ENCODE assay signal across 29 cellular contexts in the genomic region with DNA sequence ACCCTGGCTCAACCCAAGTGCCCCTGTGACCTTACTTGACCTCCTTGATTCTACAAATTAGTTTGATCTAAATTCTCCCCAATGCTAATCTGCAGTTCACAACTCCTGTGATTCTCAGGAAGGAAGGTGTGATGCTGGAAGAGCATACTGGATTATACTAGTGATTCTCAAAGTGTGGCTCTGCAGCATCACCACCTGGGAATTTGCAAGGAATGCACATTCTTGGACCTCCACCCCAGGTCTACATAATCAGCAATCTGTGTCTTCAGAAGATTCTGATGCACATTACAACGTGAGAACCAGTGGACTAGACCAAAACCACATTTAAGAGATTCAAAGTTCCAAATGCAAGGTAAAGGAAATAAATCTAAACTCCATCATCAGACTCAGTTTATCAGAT.
DNase-seq lines count a peak whose midpoint lies in the region; ATAC-seq, FAIRE-seq and TF ChIP-seq lines count a peak whose summit lies in the region.
"Had no signal": no experiment of that assay in that cellular context is flagged by ENCODE, and none has a peak within 500 bp of the region (broad histone marks: within the 10 kb centered on the region; RNA-seq: fewer than 3 reads in every experiment).

No MANE protein-coding gene starts in this region.

- DNase-seq in H7 (peak; percentile 15), astrocyte of the hippocampus (ENCODE audit: low read depth, low spot score) (peak; percentile 32), islet precursor cell (peak; percentile 79), urothelium cell line (ENCODE audit: low spot score) (peak; percentile 23), suprapubic skin (ENCODE audit: low spot score in 2 of 2) (no peak)
- no peak for DNase-seq in activated T-cell treated with anti-CD3 and anti-CD28 coated beads, Interleukin-2, amount 50 U/mL, for 24 hours
- DNase-seq: CD8-positive, alpha-beta T cell; DMS 273 treated with DMSO at 0.1 percent for 48 hours; DMS79; EL; GF-D8; Kasumi-1; MV-4-11; NCI-H1417; NCI-H1694; NCI-H2081; NCI-H524; NCI-H774; Right ventricle myocardium superior; RPMI8226; T-helper 1 cell had no signal

- FAIRE-seq in urothelium cell line (lab: Jason Lieb, UNC): no peak
- FAIRE-seq: GM12891, HTR-8/SVneo, K562 had no signal

- H3K4me3 ChIP-seq in H7 (ENCODE audit: insufficient read depth, low read depth, low read length): no peak overlapping the region
- H3K4me3 ChIP-seq in suprapubic skin: no peak overlapping the region
- H3K4me3 ChIP-seq: K562, SJSA1 had no signal

- H3K4me1 Mint-ChIP-seq in activated T-cell treated with anti-CD3 and anti-CD28 coated beads, Interleukin-2, amount 50 U/mL, for 24 hours (ENCODE audit: low read depth): no peaks in the 10 kb centered on the region
- H3K4me1 Mint-ChIP-seq: B cell had no signal

- no peak for ATAC-seq in GM21390 (IDR thresholded peaks at IDR 0.05; ENCODE audit: unreplicated experiment)
- ATAC-seq: CD8-positive, alpha-beta T cell; K562 had no signal

- H3K36me3 ChIP-seq in H7 (replicated peaks; ENCODE audit: control insufficient read depth, insufficient read depth, low read length): no peaks in the 10 kb centered on the region
- H3K36me3 ChIP-seq in suprapubic skin: no peaks in the 10 kb centered on the region
- H3K36me3 ChIP-seq: SJSA1 had no signal

- no peak overlapping the region for H3K27ac Mint-ChIP-seq in activated T-cell treated with anti-CD3 and anti-CD28 coated beads, Interleukin-2, amount 50 U/mL, for 24 hours
- H3K27ac Mint-ChIP-seq: B cell; CD8-positive, alpha-beta T cell had no signal

- no peak overlapping the region for H3K4me3 Mint-ChIP-seq in activated T-cell treated with anti-CD3 and anti-CD28 coated beads, Interleukin-2, amount 50 U/mL, for 24 hours
- H3K4me3 Mint-ChIP-seq: B cell; CD8-positive, alpha-beta T cell had no signal

- WGBS in suprapubic skin: 71% methylated on average over 1 of the region's 1 CpG

- TF ChIP-seq POLR2A in suprapubic skin (IDR thresholded peaks at IDR 0.05): no peak

- H3K9me3 Mint-ChIP-seq in activated T-cell treated with anti-CD3 and anti-CD28 coated beads, Interleukin-2, amount 50 U/mL, for 24 hours: no peaks in the 10 kb centered on the region
- H3K9me3 Mint-ChIP-seq: CD8-positive, alpha-beta T cell had no signal

- H3K27ac ChIP-seq in suprapubic skin: no peak overlapping the region
- H3K27ac ChIP-seq: C4-2B, SJSA1 had no signal

- peaks cover 16% of the 10 kb centered on the region for H3K36me3 Mint-ChIP-seq in activated T-cell treated with anti-CD3 and anti-CD28 coated beads, Interleukin-2, amount 50 U/mL, for 24 hours (ENCODE audit: low read depth)

- no peaks in the 10 kb centered on the region for H3K4me1 ChIP-seq in suprapubic skin
- H3K4me1 ChIP-seq: Caco-2 had no signal

- no peak for TF ChIP-seq EP300 in suprapubic skin (IDR thresholded peaks at IDR 0.05)

- no peaks in the 10 kb centered on the region for H3K27me3 ChIP-seq in H7 (ENCODE audit: control insufficient read depth, insufficient read depth, low read length)
- no peaks in the 10 kb centered on the region for H3K27me3 ChIP-seq in suprapubic skin
- H3K27me3 ChIP-seq: SJSA1 had no signal

- no peaks in the 10 kb centered on the region for H3K27me3 Mint-ChIP-seq in activated T-cell treated with anti-CD3 and anti-CD28 coated beads, Interleukin-2, amount 50 U/mL, for 24 hours
- H3K27me3 Mint-ChIP-seq: B cell had no signal

- no peak for TF ChIP-seq CTCF in suprapubic skin (IDR thresholded peaks at IDR 0.05)

- H3K9me3 ChIP-seq in suprapubic skin: no peaks in the 10 kb centered on the region
- H3K9me3 ChIP-seq: Caco-2, SJSA1 had no signal

Comparison
In these comparisons a context has a peak if more than half of its experiments do, and no peak if none do; other contexts are left out.
1. DNase-seq: peak in H7 (single experiment), astrocyte of the hippocampus (single experiment), islet precursor cell (single experiment) and urothelium cell line (single experiment); none in suprapubic skin (0 of 2) and activated T-cell treated with anti-CD3 and anti-CD28 coated beads, Interleukin-2, amount 50 U/mL, for 24 hours (single experiment).